15 cellular contexts compared by ENCODE assay signal in genomic region chr6:41598670-41599014, GRCh38. TPM values are rescaled to one million over a fixed set of nuclear protein-coding genes. Genes with fewer than 3 reads are reported as not detected.
A peak's percentile ranks its signal among the peaks of the same experiment; 100 is the strongest.
DNase-seq lines count a peak whose midpoint lies in the region; ATAC-seq and TF ChIP-seq lines count a peak whose summit lies in the region.
"Had no signal": no experiment of that assay in that cellular context is flagged by ENCODE, and none has a peak within 500 bp of the region (broad histone marks: within the 10 kb centered on the region; RNA-seq: fewer than 3 reads in every experiment).

No MANE protein-coding gene starts in this region.

- no peak overlapping the region for H3K4ac ChIP-seq in neuronal stem cell (ENCODE audit: low read length)

- peaks cover 46% of the 10 kb centered on the region for H3K4me1 Mint-ChIP-seq in WTC11
- peaks cover 10% of the 10 kb centered on the region for H3K4me1 Mint-ChIP-seq in stimulated activated effector memory CD8-positive, alpha-beta T cell treated with anti-CD3 and anti-CD28 coated beads, Interleukin-12 subunit alpha, Interleukin-12 subunit beta, amount 100 ng/mL, for 72 hours

- H3K27me3 ChIP-seq in H7 (ENCODE audit: control insufficient read depth, insufficient read depth, low read length) = no peaks in the 10 kb centered on the region; the same call in 1 of the 2 replicates
- H3K27me3 ChIP-seq in neuronal stem cell (ENCODE audit: control insufficient read depth in 3 of 3, insufficient read depth in 3 of 3, low read depth in 1 of 3, low read length in 3 of 3) = no peaks in the 10 kb centered on the region
- H3K27me3 ChIP-seq in SJCRH30 = no peaks in the 10 kb centered on the region
- H3K27me3 ChIP-seq in thyroid gland = no peaks in the 10 kb centered on the region

- TF ChIP-seq CTCF in WTC11 (IDR thresholded peaks at IDR 0.05) (no peak), thyroid gland (IDR thresholded peaks at IDR 0.05) (no peak)

- H2BK120ac ChIP-seq in neuronal stem cell (ENCODE audit: low read depth, low read length) = no peak overlapping the region

- intact Hi-C loops in thyroid gland (cut with DNase I) = no loop called here

- no peaks in the 10 kb centered on the region for H3K36me3 ChIP-seq in H7 (replicated peaks; ENCODE audit: control insufficient read depth, insufficient read depth, low read length)
- peaks cover 18 to 72% of the 10 kb centered on the region in 2 donors for H3K36me3 ChIP-seq in neuronal stem cell (replicated peaks in 1 of 2; ENCODE audit: control insufficient read depth in 2 of 2, insufficient read depth in 2 of 2, low read length in 2 of 2)
- H3K36me3 ChIP-seq in SJCRH30 = peaks cover 4% of the 10 kb centered on the region; the same call in 1 of the 2 replicates
- H3K36me3 ChIP-seq in thyroid gland = peaks cover 29 to 33% of the 10 kb centered on the region in 2 donors

- H2AK5ac ChIP-seq in neuronal stem cell (ENCODE audit: low read depth, low read length) = no peak overlapping the region

- no peak overlapping the region for H3K18ac ChIP-seq in neuronal stem cell (ENCODE audit: low read length)

- H4K8ac ChIP-seq in neuronal stem cell (ENCODE audit: low read depth, low read length) = no peak overlapping the region

- H2BK12ac ChIP-seq in neuronal stem cell (ENCODE audit: low read length) = no peak overlapping the region

- no CpG with 5 or more reads among the region's 8 CpGs for WGBS in neuronal stem cell (ENCODE audit: extremely low coverage in 2 of 2, insufficient read length in 2 of 2, insufficient replicate concordance in 1 of 2), 2 donors
- WGBS in thyroid gland, 2 donors = 91% methylated on average over 8 of the region's 8 CpGs

- H3K4me1 ChIP-seq in neuronal stem cell (ENCODE audit: control insufficient read depth in 2 of 2, insufficient read depth in 1 of 2, low read depth in 1 of 2, low read length in 2 of 2) (peaks cover 5 to 13% of the 10 kb centered on the region in 2 donors), SJCRH30 (no peaks in the 10 kb centered on the region; the same call in 1 of the 2 replicates), thyroid gland (peaks cover 0 to 11% of the 10 kb centered on the region in 2 donors)

- no peaks in the 10 kb centered on the region; the same call in 1 of the 2 replicates for H3K36me3 Mint-ChIP-seq in WTC11
- H3K36me3 Mint-ChIP-seq in stimulated activated effector memory CD8-positive, alpha-beta T cell treated with anti-CD3 and anti-CD28 coated beads, Interleukin-12 subunit alpha, Interleukin-12 subunit beta, amount 100 ng/mL, for 72 hours = peaks cover 18% of the 10 kb centered on the region

- H3K14ac ChIP-seq in neuronal stem cell (ENCODE audit: low read length) = peak overlapping the region; percentile 23

- no peak overlapping the region for H3K9ac ChIP-seq in neuronal stem cell (ENCODE audit: low read depth, low read length, poor library complexity)

- H3K4me3 ChIP-seq in H7 (ENCODE audit: insufficient read depth, low read depth, low read length) (no peak overlapping the region), neuronal stem cell (ENCODE audit: low read length in 2 of 2) (no peak overlapping the region), SJCRH30 (no peak overlapping the region), thyroid gland (replicated peaks in 1 of 3) (no peak overlapping the region)
- H3K4me3 ChIP-seq: GM23338 had no signal

- H3K9me3 ChIP-seq in neuronal stem cell (replicated peaks in 1 of 2; ENCODE audit: control insufficient read depth in 2 of 2, insufficient read depth in 1 of 2, low read depth in 1 of 2, low read length in 2 of 2) (no peaks in the 10 kb centered on the region), SJCRH30 (replicated peaks) (no peaks in the 10 kb centered on the region), thyroid gland (no peaks in the 10 kb centered on the region)

- peaks cover 3% of the 10 kb centered on the region; the same call in 1 of the 2 replicates for H3K27me3 Mint-ChIP-seq in WTC11 (ENCODE audit: low read depth)

- no peak overlapping the region for H3K4me3 Mint-ChIP-seq in WTC11
- no peak overlapping the region for H3K4me3 Mint-ChIP-seq in stimulated activated effector memory CD8-positive, alpha-beta T cell treated with anti-CD3 and anti-CD28 coated beads, Interleukin-12 subunit alpha, Interleukin-12 subunit beta, amount 100 ng/mL, for 72 hours
- H3K4me3 Mint-ChIP-seq: CD8-positive, alpha-beta T cell; GM23338; H9 had no signal

- POLR2A ChIA-PET in WTC11 (lab: Charles Lee) = no interaction called here

- no peak overlapping the region for H3K23ac ChIP-seq in neuronal stem cell (ENCODE audit: low read depth, low read length, poor library complexity)

- H4K91ac ChIP-seq in neuronal stem cell (ENCODE audit: low read depth, low read length, poor library complexity) = no peak overlapping the region

- H3K79me1 ChIP-seq in neuronal stem cell (ENCODE audit: low read depth, low read length) = no peaks in the 10 kb centered on the region

- CTCF ChIA-PET in WTC11 (lab: Charles Lee) = interaction anchor here (0.5 to 5.8 kb wide), 18 partner anchors 10 to 231 kb away, joined by 3 to 144 read pairs (median 4); partner anchors contain the start of genes MDFI and TOMM6

- no peak overlapping the region for H2BK15ac ChIP-seq in neuronal stem cell (ENCODE audit: low read length)

- no peak overlapping the region for H2BK5ac ChIP-seq in neuronal stem cell (ENCODE audit: low read length)

- DNase-seq in H7 (peak; percentile 61), WTC11 (ENCODE audit: low spot score) (no peak), neuronal stem cell (ENCODE audit: low spot score) (no peak), hippocampal formation (lab: John Stamatoyannopoulos, UW) (no peak), SJCRH30 (no peak), thyroid gland (no peak)
- DNase-seq in stimulated activated effector memory CD8-positive, alpha-beta T cell treated with anti-CD3 and anti-CD28 coated beads, Interleukin-12 subunit alpha, Interleukin-12 subunit beta, amount 100 ng/mL, for 72 hours (ENCODE audit: low spot score in 2 of 2) = no peak
- DNase-seq: ACHN; Calu3; CD8-positive, alpha-beta T cell; DMS79 treated with DMSO at 0.1 percent for 48 hours; GF-D8; H9 had no signal

- H2AFZ ChIP-seq in neuronal stem cell (ENCODE audit: low read length) = no peak overlapping the region
- H2AFZ ChIP-seq: GM23338 had no signal

- H3K27ac ChIP-seq in neuronal stem cell (replicated peaks; ENCODE audit: low read length) = no peak overlapping the region
- H3K27ac ChIP-seq in SJCRH30 = no peak overlapping the region
- no peak overlapping the region for H3K27ac ChIP-seq in thyroid gland

- H3K9me3 Mint-ChIP-seq in WTC11 = no peaks in the 10 kb centered on the region
- H3K9me3 Mint-ChIP-seq in stimulated activated effector memory CD8-positive, alpha-beta T cell treated with anti-CD3 and anti-CD28 coated beads, Interleukin-12 subunit alpha, Interleukin-12 subunit beta, amount 100 ng/mL, for 72 hours = no peaks in the 10 kb centered on the region
- H3K9me3 Mint-ChIP-seq: CD8-positive, alpha-beta T cell; GM23338; H9 had no signal

- ATAC-seq in WTC11 = no peak
- ATAC-seq in stimulated activated effector memory CD8-positive, alpha-beta T cell treated with anti-CD3 and anti-CD28 coated beads, Interleukin-12 subunit alpha, Interleukin-12 subunit beta, amount 100 ng/mL, for 72 hours = no peak
- ATAC-seq: CD8-positive, alpha-beta T cell had no signal

- H3K4me2 ChIP-seq in neuronal stem cell (ENCODE audit: insufficient read depth, low read length, poor library complexity, severe bottlenecking) = no peak overlapping the region

- no peak overlapping the region for H3K27ac Mint-ChIP-seq in WTC11
- H3K27ac Mint-ChIP-seq in stimulated activated effector memory CD8-positive, alpha-beta T cell treated with anti-CD3 and anti-CD28 coated beads, Interleukin-12 subunit alpha, Interleukin-12 subunit beta, amount 100 ng/mL, for 72 hours = peak overlapping the region; percentile 50
- H3K27ac Mint-ChIP-seq: CD8-positive, alpha-beta T cell; GM23338; H9 had no signal

- no peak for TF ChIP-seq POLR2A in thyroid gland (IDR thresholded peaks at IDR 0.05)

TF ChIP-seq in WTC11, 78 proteins besides CTCF, POLR2A, EP300 and RAD21:
- TF ChIP-seq NFE2L1 (CRISPR knock-in tag; IDR thresholded peaks at IDR 0.05) = no peak
- TF ChIP-seq FOXP1 (CRISPR knock-in tag; IDR thresholded peaks at IDR 0.05; ENCODE audit: borderline replicate concordance) = 0 out of 2 replicates have a peak, but pooled peaks have one; percentile 15

RNA-seq across cellular contexts. Expression of gene MDFI, which starts 39.6 kb away (rescaled TPM):
- total RNA-seq in H7 (2014; rRNA removed; shearing (Covaris generic)) = 205 and 262 TPM in 2 replicates
- total RNA-seq in WTC11 (2021) = 63.2 to 86.2 TPM (median 74.6 TPM) in 3 replicates
- polyA plus RNA-seq in neuronal stem cell (2013, experiment 1 of 2) = 73.1 TPM
- polyA plus RNA-seq in neuronal stem cell (2013, experiment 2 of 2) = 65.6 TPM
- 166 and 176 TPM in 2 replicates for total RNA-seq in SJCRH30 (2014; rRNA removed; shearing (Covaris generic))
- 1 to 10 TPM; 2.9 to 9.3 (median 6.5) TPM for total RNA-seq in thyroid gland
- total RNA-seq: CD8-positive, alpha-beta T cell had no signal
- polyA plus RNA-seq: BJ had no signal

RNA-seq across cellular contexts. Expression of gene FOXP4, which starts 52.5 kb away (rescaled TPM):
- 10.7 and 11.5 TPM in 2 replicates for total RNA-seq in H7 (2014; rRNA removed; shearing (Covaris generic))
- total RNA-seq in WTC11 (2021) (19.5 to 36.6 TPM (median 19.8 TPM) in 3 replicates), thyroid gland (10 to 100 TPM; 12.6 to 42.4 (median 23.7) TPM)
- polyA plus RNA-seq in neuronal stem cell (2013, experiment 1 of 2) = 43.1 TPM
- 44.6 TPM for polyA plus RNA-seq in neuronal stem cell (2013, experiment 2 of 2)
- 9.2 and 10.3 TPM in 2 replicates for total RNA-seq in SJCRH30 (2014; rRNA removed; shearing (Covaris generic))
